In the genomic region with DNA sequence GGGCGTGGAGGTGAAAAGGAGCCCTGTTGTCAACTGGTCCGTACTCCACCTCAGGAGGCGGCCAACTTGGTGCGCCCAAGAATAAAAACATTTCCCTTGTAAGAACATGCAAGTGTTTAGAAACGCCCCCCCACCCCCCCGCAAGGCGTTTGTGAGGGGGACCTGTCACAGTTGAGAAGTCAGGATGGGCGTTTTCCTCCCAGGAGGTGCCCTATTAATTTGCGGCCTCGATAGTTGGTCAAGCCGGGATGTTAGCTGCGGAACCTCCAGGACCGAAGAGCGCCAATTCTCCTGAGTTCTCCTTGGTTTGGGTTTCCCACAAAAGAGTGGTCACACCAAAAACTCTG, we compare ENCODE assay signal across 8 cellular contexts. TPM values are rescaled to one million over a fixed set of nuclear protein-coding genes. Genes with fewer than 3 reads are reported as not detected.
DNase-seq lines count a peak whose midpoint lies in the region; TF ChIP-seq lines count a peak whose summit lies in the region.

No MANE protein-coding gene starts in this region.

- H4K8ac ChIP-seq in trophoblast cell (ENCODE audit: low read depth, low read length): peak overlapping the region; percentile 12

- H3K9ac ChIP-seq in trophoblast cell (ENCODE audit: low read length): peak overlapping the region; percentile 88

- peaks cover 5% of the 10 kb centered on the region for H3K79me1 ChIP-seq in trophoblast cell (ENCODE audit: low read length)

- DNase-seq in NK-92 treated with Interleukin-12 subunit alpha and Interleukin-12 subunit beta, amount 100 ng/mL, for 24 hours (lab: John Stamatoyannopoulos, UW): peak; percentile 55
- no peak for DNase-seq in NK-92 (lab: John Stamatoyannopoulos, UW; ENCODE audit: unreplicated experiment)
- peak in 68 of 76 experiments; percentile 16 to 81 (median 56) for DNase-seq in HUDEP-2 (lab: John Stamatoyannopoulos, UW; ENCODE audit: unreplicated experiment in 76 of 76)
- DNase-seq in activated CD8-positive, alpha-beta memory T cell treated with anti-CD3 and anti-CD28 coated beads, Interleukin-2, amount 50 U/mL, for 4 hours: peak; percentile 60
- DNase-seq in fibroblast of pulmonary artery (ENCODE audit: low read depth): no peak
- DNase-seq in trophoblast cell: no peak
- DNase-seq in NCI-H69 (lab: John Stamatoyannopoulos, UW): no peak
- DNase-seq in NCI-H1417 (lab: John Stamatoyannopoulos, UW): no peak

- H3K4me1 ChIP-seq in trophoblast cell (ENCODE audit: control insufficient read depth in 1 of 2, insufficient read depth in 2 of 2, low read length in 2 of 2): no peaks in the 10 kb centered on the region

- peak overlapping the region; percentile 94 for H3K4me2 ChIP-seq in trophoblast cell (ENCODE audit: low read length)

- no peak overlapping the region for H2AK5ac ChIP-seq in trophoblast cell (ENCODE audit: low read length)

- no peaks in the 10 kb centered on the region for H3K9me3 ChIP-seq in trophoblast cell (ENCODE audit: insufficient read depth, low read depth, low read length)

- no peak overlapping the region for H3K4ac ChIP-seq in trophoblast cell (ENCODE audit: low read depth, low read length)

- H3K4me3 ChIP-seq in fibroblast of pulmonary artery (replicated peaks; ENCODE audit: low read depth, low read length): peak overlapping the region; percentile 75
- peak overlapping the region; percentile 81 for H3K4me3 ChIP-seq in trophoblast cell (ENCODE audit: low read depth, low read length)

- H3K27ac ChIP-seq in trophoblast cell (ENCODE audit: low read depth, low read length): peak overlapping the region; percentile 28

- no peak overlapping the region for H2BK12ac ChIP-seq in trophoblast cell (ENCODE audit: low read length)

- no peak overlapping the region for H3K18ac ChIP-seq in trophoblast cell (ENCODE audit: low read length)

- no peak overlapping the region for H4K12ac ChIP-seq in trophoblast cell (ENCODE audit: low read depth, low read length)

- peak overlapping the region; percentile 4 for H3K14ac ChIP-seq in trophoblast cell (ENCODE audit: low read length)

- peak overlapping the region; percentile 39 for H4K91ac ChIP-seq in trophoblast cell (ENCODE audit: low read depth, low read length)

- H2AFZ ChIP-seq in trophoblast cell (ENCODE audit: insufficient read depth, low read length, poor library complexity): peak overlapping the region; percentile 24

- H3K27me3 ChIP-seq in trophoblast cell (ENCODE audit: insufficient read depth, low read length): no peaks in the 10 kb centered on the region

- peaks cover 1% of the 10 kb centered on the region for H3K79me2 ChIP-seq in trophoblast cell (ENCODE audit: control insufficient read depth, insufficient read depth, low read length, poor library complexity)

- H3K23ac ChIP-seq in trophoblast cell (ENCODE audit: low read length): no peak overlapping the region

- no peak for TF ChIP-seq CTCF in fibroblast of pulmonary artery (IDR thresholded peaks at IDR 0.05; ENCODE audit: low read length, missing control alignments)

- H2BK120ac ChIP-seq in trophoblast cell (ENCODE audit: insufficient read depth, low read length, poor library complexity): no peak overlapping the region

- no peaks in the 10 kb centered on the region for H3K36me3 ChIP-seq in trophoblast cell (ENCODE audit: control insufficient read depth in 1 of 2, insufficient read depth in 2 of 2, low read length in 2 of 2)

- no peak overlapping the region for H2BK5ac ChIP-seq in trophoblast cell (ENCODE audit: low read depth, low read length, poor library complexity)

- WGBS in trophoblast cell (ENCODE audit: extremely low coverage, insufficient coverage, insufficient read length): no CpG with 5 or more reads among the region's 14 CpGs

RNA-seq across cellular contexts. Expression of a gene that starts 0.7 kb away (rescaled TPM):
- 5.8 and 6.2 TPM in 2 replicates for polyA plus RNA-seq in trophoblast cell (2013)

RNA-seq across cellular contexts. Expression of a gene that starts 28.8 kb away (rescaled TPM):
- polyA plus RNA-seq in trophoblast cell (2013): 0.25 and 0.29 TPM in 2 replicates

RNA-seq across cellular contexts. Expression of a gene that starts 35.9 kb away (rescaled TPM):
- 147 and 166 TPM in 2 replicates for polyA plus RNA-seq in trophoblast cell (2013)

Comparison
In these comparisons a context has a peak if more than half of its experiments do, and no peak if none do; other contexts are left out.
1. DNase-seq: peak in NK-92 treated with Interleukin-12 subunit alpha and Interleukin-12 subunit beta, amount 100 ng/mL, for 24 hours (single experiment), HUDEP-2 (68 of 76) and activated CD8-positive, alpha-beta memory T cell treated with anti-CD3 and anti-CD28 coated beads, Interleukin-2, amount 50 U/mL, for 4 hours (single experiment); none in NK-92 (single experiment), fibroblast of pulmonary artery (single experiment), trophoblast cell (0 of 2), NCI-H69 (single experiment) and NCI-H1417 (0 of 3).